21 cellular contexts compared by ENCODE assay signal in the genomic region with DNA sequence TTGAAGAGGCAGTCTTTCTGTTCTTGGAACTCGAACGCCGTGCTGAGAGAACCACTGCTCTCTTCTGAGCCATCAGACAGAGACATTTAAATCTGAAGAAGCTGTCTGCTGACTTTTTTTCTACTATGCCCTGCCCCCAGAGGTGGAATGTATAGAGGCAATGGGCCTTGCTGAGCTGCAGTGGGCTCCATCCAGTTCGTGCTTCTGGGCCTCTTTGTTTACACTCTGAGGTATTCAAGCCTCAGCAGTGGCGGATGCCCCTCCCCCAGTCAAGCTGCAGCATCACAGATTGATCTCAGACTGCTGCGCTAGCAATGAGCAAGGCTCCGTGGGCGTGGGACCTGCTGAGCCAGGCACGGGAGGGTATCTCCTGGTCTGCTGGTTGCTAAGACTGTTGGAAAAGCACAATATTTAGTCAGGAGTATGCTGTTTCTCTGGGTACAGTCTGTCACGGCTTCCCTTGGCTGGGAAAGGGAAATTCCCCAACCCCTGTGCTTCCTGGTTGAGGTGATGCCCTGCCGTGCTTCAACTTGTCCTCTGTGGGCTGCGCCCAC.
DNase-seq lines count a peak whose midpoint lies in the region; ATAC-seq, FAIRE-seq and TF ChIP-seq lines count a peak whose summit lies in the region.
"Had no signal": no experiment of that assay in that cellular context is flagged by ENCODE, and none has a peak within 500 bp of the region (broad histone marks: within the 10 kb centered on the region; RNA-seq: fewer than 3 reads in every experiment).

No MANE protein-coding gene starts in this region.

- ATAC-seq in RWPE2 (ENCODE audit: low read depth) (peak; percentile 93), GM18858 (IDR thresholded peaks at IDR 0.05; ENCODE audit: unreplicated experiment) (no peak)
- ATAC-seq: activated CD8-positive, alpha-beta T cell treated with anti-CD3 and anti-CD28 coated beads for 36 hours; K562; right cardiac atrium; upper lobe of right lung had no signal

- TF ChIP-seq CTCF in RWPE2 (IDR thresholded peaks at IDR 0.05; ENCODE audit: poor library complexity, severe bottlenecking) = no peak
- no peak for TF ChIP-seq CTCF in epithelial cell of proximal tubule (conservative IDR thresholded peaks at IDR 0.05; ENCODE audit: low read depth, low read length)

- H3K9me3 ChIP-seq in ES-I3 (ENCODE audit: control insufficient read depth, insufficient read depth, low read length) (no peaks in the 10 kb centered on the region), RWPE2 (ENCODE audit: severe bottlenecking) (no peaks in the 10 kb centered on the region), small intestine (ENCODE audit: control insufficient read depth, low read depth) (no peaks in the 10 kb centered on the region)
- H3K9me3 ChIP-seq: stomach, upper lobe of right lung had no signal

- WGBS in small intestine, 3 donors = 52 to 59% (median 58%) methylated on average over 11 to 12 of the region's 12 CpGs

- H3K4me3 ChIP-seq in RWPE2 (ENCODE audit: severe bottlenecking) = no peak overlapping the region
- H3K4me3 ChIP-seq in epithelial cell of proximal tubule (ENCODE audit: low read depth, low read length) = no peak overlapping the region
- H3K4me3 ChIP-seq in small intestine (ENCODE audit: low read depth in 1 of 2, low read length in 2 of 2) = no peak overlapping the region
- H3K4me3 ChIP-seq: K562, left ventricle myocardium inferior, stomach, upper lobe of right lung had no signal

- no peak for FAIRE-seq in small intestine (lab: Jason Lieb, UNC)
- FAIRE-seq: K562 had no signal

- H3K27me3 ChIP-seq in RWPE2 (ENCODE audit: insufficient read depth, poor library complexity, severe bottlenecking) = no peaks in the 10 kb centered on the region
- no peaks in the 10 kb centered on the region for H3K27me3 ChIP-seq in small intestine (ENCODE audit: control insufficient read depth in 2 of 2, insufficient read depth in 2 of 2, low read length in 2 of 2)
- H3K27me3 ChIP-seq: stomach, upper lobe of right lung had no signal

- no peak for DNase-seq in RWPE2 (ENCODE audit: low spot score)
- DNase-seq in epithelial cell of proximal tubule (ENCODE audit: low read depth) = peak; percentile 7
- peak; percentile 29 for DNase-seq in kidney tubule cell (ENCODE audit: low spot score)
- DNase-seq in T-helper 9 cell = no peak
- DNase-seq in small intestine = no peak
- no peak for DNase-seq in NCI-H69 (lab: John Stamatoyannopoulos, UW)
- DNase-seq: activated CD8-positive, alpha-beta T cell treated with anti-CD3 and anti-CD28 coated beads for 36 hours; activated T-cell treated with anti-CD3 and anti-CD28 coated beads, Interleukin-2, amount 50 U/mL, for 24 hours; CD4-positive, alpha-beta T cell; GOT3; left ventricle myocardium inferior; NCI-H1694; NCI-H345; right cardiac atrium; SIG-M5; stomach; upper lobe of right lung had no signal

- H3K9ac ChIP-seq in ES-I3 (ENCODE audit: low read depth, low read length) = peak overlapping the region; percentile 14; the same call in 1 of the 2 replicates

- H3K4me1 ChIP-seq in ES-I3 (ENCODE audit: insufficient read depth, low read length) (no peaks in the 10 kb centered on the region; the same call in 1 of the 2 replicates), RWPE2 (ENCODE audit: insufficient read depth, poor library complexity, severe bottlenecking) (no peaks in the 10 kb centered on the region), small intestine (ENCODE audit: control insufficient read depth in 2 of 2, insufficient read depth in 1 of 2, low read depth in 1 of 2, low read length in 1 of 2) (no peaks in the 10 kb centered on the region)
- H3K4me1 ChIP-seq: left ventricle myocardium inferior, stomach, upper lobe of right lung had no signal

- H3K36me3 ChIP-seq in ES-I3 (ENCODE audit: insufficient read depth, low read length) (no peaks in the 10 kb centered on the region), RWPE2 (ENCODE audit: low read depth) (no peaks in the 10 kb centered on the region), small intestine (ENCODE audit: control insufficient read depth in 2 of 2, insufficient read depth in 2 of 2, low read length in 2 of 2) (no peaks in the 10 kb centered on the region)
- H3K36me3 ChIP-seq: left ventricle myocardium inferior, stomach, upper lobe of right lung had no signal

- no peak overlapping the region for H3K27ac ChIP-seq in RWPE2 (ENCODE audit: poor library complexity, severe bottlenecking)
- no peak overlapping the region for H3K27ac ChIP-seq in small intestine (ENCODE audit: low read depth in 1 of 2, low read length in 1 of 2)
- H3K27ac ChIP-seq: left ventricle myocardium inferior, stomach, upper lobe of right lung, VCaP had no signal

Comparison
In these comparisons a context has a peak if more than half of its experiments do, and no peak if none do; other contexts are left out.
1. DNase-seq: peak in epithelial cell of proximal tubule (single experiment) and kidney tubule cell (single experiment); none in RWPE2 (single experiment), T-helper 9 cell (single experiment), small intestine (single experiment) and NCI-H69 (single experiment).